In genomic region chr18:9905401-9905922, GRCh38 we compare ENCODE assay signal across 17 cellular contexts. TPM values are rescaled to one million over a fixed set of nuclear protein-coding genes. Genes with fewer than 3 reads are reported as not detected.
A peak's percentile ranks its signal among the peaks of the same experiment; 100 is the strongest.
DNase-seq lines count a peak whose midpoint lies in the region; FAIRE-seq and TF ChIP-seq lines count a peak whose summit lies in the region.
"Had no signal": no experiment of that assay in that cellular context is flagged by ENCODE, and none has a peak within 500 bp of the region (broad histone marks: within the 10 kb centered on the region; RNA-seq: fewer than 3 reads in every experiment).

No MANE protein-coding gene starts in this region.

- H3K4me1 ChIP-seq in keratinocyte (ENCODE audit: control insufficient read depth, extremely low read depth, insufficient read depth, low read length) = no peaks in the 10 kb centered on the region
- H3K4me1 ChIP-seq: adrenal gland had no signal

- peak; percentile 37 to 55 for DNase-seq in NOMO-1 (lab: John Stamatoyannopoulos, UW; ENCODE audit: unreplicated experiment in 2 of 2)
- no peak for DNase-seq in NOMO-1 treated with dmso at 0.1 percent for 144 hours (lab: John Stamatoyannopoulos, UW; ENCODE audit: unreplicated experiment)
- DNase-seq in astrocyte of the spinal cord (ENCODE audit: low read depth, low spot score) = peak; percentile 17
- no peak for DNase-seq in keratinocyte (ENCODE audit: low read depth, low spot score)
- DNase-seq in T-helper 2 cell treated with Interferon-gamma antibody and Interleukin-4, amounts not matched to agents 5 μg/mL and 100 μg/mL, for 36 hours (ENCODE audit: low spot score) = no peak
- no peak for DNase-seq in stimulated activated CD4-positive, alpha-beta T cell treated with anti-CD3 and anti-CD28 coated beads, Interleukin-4, amount 100 ng/mL, for 4 hours
- DNase-seq in NCI-H82 treated with DMSO at 0.1 percent for 48 hours (lab: John Stamatoyannopoulos, UW; ENCODE audit: unreplicated experiment) = no peak
- DNase-seq in activated CD4-positive, alpha-beta T cell treated with anti-CD3 and anti-CD28 coated beads for 48 hours = no peak
- DNase-seq: activated CD8-positive, alpha-beta T cell treated with anti-CD3 and anti-CD28 coated beads, Interleukin-2, amount 10 ng/mL, durations not matched to agents 7 days and 5 days; adrenal gland; CD4-positive, alpha-beta memory T cell; stimulated activated CD4-positive, alpha-beta T cell treated with anti-CD3 and anti-CD28 coated beads, Interleukin-12 subunit alpha, Interleukin-12 subunit beta, amount 100 ng/mL, for 4 hours; SW 1271 had no signal

- H3K9ac ChIP-seq in keratinocyte (ENCODE audit: control insufficient read depth, extremely low read depth, insufficient read depth, low read length) = no peak overlapping the region

- H3K4me3 ChIP-seq in astrocyte of the spinal cord (ENCODE audit: low read depth, low read length) = no peak overlapping the region
- H3K4me3 ChIP-seq in keratinocyte (ENCODE audit: control insufficient read depth in 2 of 3, extremely low read depth in 1 of 3, insufficient read depth in 2 of 3, low read depth in 1 of 3, low read length in 3 of 3) = no peak overlapping the region
- H3K4me3 ChIP-seq: adrenal gland, coronary artery had no signal

- no peaks in the 10 kb centered on the region for H3K36me3 Mint-ChIP-seq in T-helper 2 cell treated with Interferon-gamma antibody and Interleukin-4, amounts not matched to agents 5 μg/mL and 100 μg/mL, for 36 hours (ENCODE audit: low read depth)
- H3K36me3 Mint-ChIP-seq: CD4-positive, alpha-beta memory T cell had no signal

- no peak overlapping the region for H2AFZ ChIP-seq in keratinocyte (ENCODE audit: control insufficient read depth, low read length)

- H3K9me1 ChIP-seq in keratinocyte (ENCODE audit: control insufficient read depth, extremely low read depth, insufficient read depth, low read length) = no peaks in the 10 kb centered on the region

- no peak overlapping the region for H3K27ac Mint-ChIP-seq in T-helper 2 cell treated with Interferon-gamma antibody and Interleukin-4, amounts not matched to agents 5 μg/mL and 100 μg/mL, for 36 hours
- H3K27ac Mint-ChIP-seq: activated CD8-positive, alpha-beta T cell treated with anti-CD3 and anti-CD28 coated beads, Interleukin-2, amount 10 ng/mL, durations not matched to agents 7 days and 5 days; CD4-positive, alpha-beta memory T cell; stimulated activated naive CD8-positive, alpha-beta T cell treated with anti-CD3 and anti-CD28 coated beads, Interleukin-15, Interleukin-2, amounts not matched to agents 100 ng/mL and 50 ng/mL, for 24 hours had no signal

- peaks cover 1% of the 10 kb centered on the region for H3K4me1 Mint-ChIP-seq in T-helper 2 cell treated with Interferon-gamma antibody and Interleukin-4, amounts not matched to agents 5 μg/mL and 100 μg/mL, for 36 hours (ENCODE audit: low read depth)
- H3K4me1 Mint-ChIP-seq: CD4-positive, alpha-beta memory T cell had no signal

- in situ Hi-C loops in astrocyte of the spinal cord (cut with HindIII; ENCODE audit: low sequenced_read_pairs) = no loop called here

- peak; percentile 26 for FAIRE-seq in keratinocyte (lab: Jason Lieb, UNC)
- FAIRE-seq: H1 had no signal

- no peaks in the 10 kb centered on the region for H3K9me3 Mint-ChIP-seq in T-helper 2 cell treated with Interferon-gamma antibody and Interleukin-4, amounts not matched to agents 5 μg/mL and 100 μg/mL, for 36 hours
- H3K9me3 Mint-ChIP-seq: CD4-positive, alpha-beta memory T cell; stimulated activated naive CD8-positive, alpha-beta T cell treated with anti-CD3 and anti-CD28 coated beads, Interleukin-15, Interleukin-2, amounts not matched to agents 100 ng/mL and 50 ng/mL, for 24 hours had no signal

- no peaks in the 10 kb centered on the region for H3K27me3 ChIP-seq in keratinocyte (ENCODE audit: control insufficient read depth, extremely low read depth, insufficient read depth, low read length)
- H3K27me3 ChIP-seq: adrenal gland had no signal

- H3K4me2 ChIP-seq in keratinocyte (ENCODE audit: control insufficient read depth, extremely low read depth, insufficient read depth, low read depth, low read length) = no peak overlapping the region

- no peaks in the 10 kb centered on the region for H3K36me3 ChIP-seq in keratinocyte (ENCODE audit: control insufficient read depth in 2 of 2, extremely low read depth in 1 of 2, insufficient read depth in 2 of 2, low read length in 2 of 2)
- H3K36me3 ChIP-seq: adrenal gland had no signal

- no peaks in the 10 kb centered on the region for H3K9me3 ChIP-seq in keratinocyte (ENCODE audit: control insufficient read depth, low read depth, low read length)
- H3K9me3 ChIP-seq: adrenal gland had no signal

- H4K20me1 ChIP-seq in keratinocyte (ENCODE audit: control insufficient read depth, extremely low read depth, insufficient read depth, low read length) = no peaks in the 10 kb centered on the region

- H3K27ac ChIP-seq in keratinocyte (ENCODE audit: control insufficient read depth, insufficient read depth, low read length) = no peak overlapping the region
- H3K27ac ChIP-seq: adrenal gland, coronary artery, VCaP had no signal

- no peak overlapping the region for H3K4me3 Mint-ChIP-seq in T-helper 2 cell treated with Interferon-gamma antibody and Interleukin-4, amounts not matched to agents 5 μg/mL and 100 μg/mL, for 36 hours
- H3K4me3 Mint-ChIP-seq: activated CD8-positive, alpha-beta T cell treated with anti-CD3 and anti-CD28 coated beads, Interleukin-2, amount 10 ng/mL, durations not matched to agents 7 days and 5 days; CD4-positive, alpha-beta memory T cell; stimulated activated naive CD8-positive, alpha-beta T cell treated with anti-CD3 and anti-CD28 coated beads, Interleukin-15, Interleukin-2, amounts not matched to agents 100 ng/mL and 50 ng/mL, for 24 hours had no signal

- H3K27me3 Mint-ChIP-seq in T-helper 2 cell treated with Interferon-gamma antibody and Interleukin-4, amounts not matched to agents 5 μg/mL and 100 μg/mL, for 36 hours (ENCODE audit: low read depth) = peaks cover 38% of the 10 kb centered on the region

- TF ChIP-seq CTCF in astrocyte of the spinal cord (IDR thresholded peaks at IDR 0.05; ENCODE audit: low read depth, low read length) (no peak), keratinocyte (optimal IDR thresholded peaks at IDR 0.05 in 1 of 3, IDR thresholded peaks at IDR 0.05 in 1 of 3, conservative IDR thresholded peaks at IDR 0.05 in 1 of 3; ENCODE audit: extremely low read depth in 1 of 3, insufficient read depth in 2 of 3, low read length in 3 of 3) (no peak)

- dilution Hi-C loops in keratinocyte (cut with MboI; ENCODE audit: extremely low pct_ligation_motif_present, low sequenced_read_pairs) = no loop called here

- no peaks in the 10 kb centered on the region for H3K79me2 ChIP-seq in keratinocyte (ENCODE audit: control insufficient read depth, insufficient read depth, low read length)

RNA-seq across cellular contexts. Expression of gene VAPA, which starts 8.4 kb away (rescaled TPM):
- 174 to 350 TPM (median 267 TPM) in 3 replicates for polyA plus RNA-seq in keratinocyte
- polyA plus RNA-seq in keratinocyte (2011; ENCODE audit: low read depth) = 170 TPM
- 244 and 459 TPM in 2 replicates for polyA plus RNA-seq in keratinocyte (2011; cell fraction: cytosol; rRNA removed)
- polyA plus RNA-seq in keratinocyte (2011; cell fraction: nucleus; rRNA removed) = 146 and 198 TPM in 2 replicates
- polyA plus RNA-seq in keratinocyte (2012; ENCODE audit: low replicate concordance) = 143 and 223 TPM in 2 replicates
- polyA minus RNA-seq in keratinocyte = 18.6 to 194 TPM (median 79.0 TPM) in 3 replicates
- polyA minus RNA-seq in keratinocyte (2011; cell fraction: cytosol; rRNA and poly(A)+ RNA removed) = 163 TPM
- polyA minus RNA-seq in keratinocyte (2011; cell fraction: nucleus; rRNA and poly(A)+ RNA removed) = 37.4 and 91.5 TPM in 2 replicates

RNA-seq across cellular contexts. Expression of gene TXNDC2, which starts 19.7 kb away (rescaled TPM):
- polyA plus RNA-seq in keratinocyte = 0.03 TPM in 1 of 3 replicates, not detected in the others
- polyA plus RNA-seq in keratinocyte (2011; ENCODE audit: low read depth) = not detected
- not detected in 2 replicates for polyA plus RNA-seq in keratinocyte (2011; cell fraction: cytosol; rRNA removed)
- polyA plus RNA-seq in keratinocyte (2011; cell fraction: nucleus; rRNA removed) = not detected in 2 replicates
- 0.06 TPM in 1 of 2 replicates, not detected in the other for polyA plus RNA-seq in keratinocyte (2012; ENCODE audit: low replicate concordance)
- polyA minus RNA-seq in keratinocyte = 0.16 TPM in 1 of 3 replicates, not detected in the others
- not detected for polyA minus RNA-seq in keratinocyte (2011; cell fraction: cytosol; rRNA and poly(A)+ RNA removed)
- not detected in 2 replicates for polyA minus RNA-seq in keratinocyte (2011; cell fraction: nucleus; rRNA and poly(A)+ RNA removed)
- polyA plus RNA-seq: CD4-positive, alpha-beta memory T cell; H1 had no signal

Comparison
In these comparisons a context has a peak if more than half of its experiments do, and no peak if none do; other contexts are left out.
1. DNase-seq: peak in NOMO-1 (2 of 2) and astrocyte of the spinal cord (single experiment); none in NOMO-1 treated with dmso at 0.1 percent for 144 hours (single experiment), keratinocyte (single experiment), T-helper 2 cell treated with Interferon-gamma antibody and Interleukin-4, amounts not matched to agents 5 μg/mL and 100 μg/mL, for 36 hours (single experiment), stimulated activated CD4-positive, alpha-beta T cell treated with anti-CD3 and anti-CD28 coated beads, Interleukin-4, amount 100 ng/mL, for 4 hours (0 of 2), NCI-H82 treated with DMSO at 0.1 percent for 48 hours (single experiment) and activated CD4-positive, alpha-beta T cell treated with anti-CD3 and anti-CD28 coated beads for 48 hours (single experiment).